1 cellular context compared by ENCODE assay signal in the genomic region with DNA sequence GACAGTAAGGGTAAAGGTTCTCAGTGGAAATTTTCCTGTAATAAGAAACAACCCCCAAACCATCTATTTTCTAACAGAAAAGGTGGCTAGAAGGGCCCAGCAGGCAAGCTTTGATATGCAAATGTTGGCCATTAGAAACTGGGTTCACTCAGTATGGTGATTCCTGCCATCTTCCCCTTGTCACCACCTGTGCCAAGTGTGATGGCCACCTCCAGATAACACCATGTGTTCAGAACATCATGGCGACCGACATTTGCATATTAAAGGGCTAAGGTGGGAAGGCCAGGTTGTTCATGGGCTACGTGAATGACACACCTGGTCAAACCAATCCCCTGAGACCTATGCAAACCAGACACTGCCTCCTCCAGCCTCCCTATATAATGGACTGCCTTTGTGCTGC.
TF ChIP-seq lines count a peak whose summit lies in the region.

No MANE protein-coding gene starts in this region.

TF ChIP-seq in GM23338, 12 proteins besides CTCF, POLR2A, EP300 and RAD21 (continued from another document):
- TF ChIP-seq, protein P1, sequence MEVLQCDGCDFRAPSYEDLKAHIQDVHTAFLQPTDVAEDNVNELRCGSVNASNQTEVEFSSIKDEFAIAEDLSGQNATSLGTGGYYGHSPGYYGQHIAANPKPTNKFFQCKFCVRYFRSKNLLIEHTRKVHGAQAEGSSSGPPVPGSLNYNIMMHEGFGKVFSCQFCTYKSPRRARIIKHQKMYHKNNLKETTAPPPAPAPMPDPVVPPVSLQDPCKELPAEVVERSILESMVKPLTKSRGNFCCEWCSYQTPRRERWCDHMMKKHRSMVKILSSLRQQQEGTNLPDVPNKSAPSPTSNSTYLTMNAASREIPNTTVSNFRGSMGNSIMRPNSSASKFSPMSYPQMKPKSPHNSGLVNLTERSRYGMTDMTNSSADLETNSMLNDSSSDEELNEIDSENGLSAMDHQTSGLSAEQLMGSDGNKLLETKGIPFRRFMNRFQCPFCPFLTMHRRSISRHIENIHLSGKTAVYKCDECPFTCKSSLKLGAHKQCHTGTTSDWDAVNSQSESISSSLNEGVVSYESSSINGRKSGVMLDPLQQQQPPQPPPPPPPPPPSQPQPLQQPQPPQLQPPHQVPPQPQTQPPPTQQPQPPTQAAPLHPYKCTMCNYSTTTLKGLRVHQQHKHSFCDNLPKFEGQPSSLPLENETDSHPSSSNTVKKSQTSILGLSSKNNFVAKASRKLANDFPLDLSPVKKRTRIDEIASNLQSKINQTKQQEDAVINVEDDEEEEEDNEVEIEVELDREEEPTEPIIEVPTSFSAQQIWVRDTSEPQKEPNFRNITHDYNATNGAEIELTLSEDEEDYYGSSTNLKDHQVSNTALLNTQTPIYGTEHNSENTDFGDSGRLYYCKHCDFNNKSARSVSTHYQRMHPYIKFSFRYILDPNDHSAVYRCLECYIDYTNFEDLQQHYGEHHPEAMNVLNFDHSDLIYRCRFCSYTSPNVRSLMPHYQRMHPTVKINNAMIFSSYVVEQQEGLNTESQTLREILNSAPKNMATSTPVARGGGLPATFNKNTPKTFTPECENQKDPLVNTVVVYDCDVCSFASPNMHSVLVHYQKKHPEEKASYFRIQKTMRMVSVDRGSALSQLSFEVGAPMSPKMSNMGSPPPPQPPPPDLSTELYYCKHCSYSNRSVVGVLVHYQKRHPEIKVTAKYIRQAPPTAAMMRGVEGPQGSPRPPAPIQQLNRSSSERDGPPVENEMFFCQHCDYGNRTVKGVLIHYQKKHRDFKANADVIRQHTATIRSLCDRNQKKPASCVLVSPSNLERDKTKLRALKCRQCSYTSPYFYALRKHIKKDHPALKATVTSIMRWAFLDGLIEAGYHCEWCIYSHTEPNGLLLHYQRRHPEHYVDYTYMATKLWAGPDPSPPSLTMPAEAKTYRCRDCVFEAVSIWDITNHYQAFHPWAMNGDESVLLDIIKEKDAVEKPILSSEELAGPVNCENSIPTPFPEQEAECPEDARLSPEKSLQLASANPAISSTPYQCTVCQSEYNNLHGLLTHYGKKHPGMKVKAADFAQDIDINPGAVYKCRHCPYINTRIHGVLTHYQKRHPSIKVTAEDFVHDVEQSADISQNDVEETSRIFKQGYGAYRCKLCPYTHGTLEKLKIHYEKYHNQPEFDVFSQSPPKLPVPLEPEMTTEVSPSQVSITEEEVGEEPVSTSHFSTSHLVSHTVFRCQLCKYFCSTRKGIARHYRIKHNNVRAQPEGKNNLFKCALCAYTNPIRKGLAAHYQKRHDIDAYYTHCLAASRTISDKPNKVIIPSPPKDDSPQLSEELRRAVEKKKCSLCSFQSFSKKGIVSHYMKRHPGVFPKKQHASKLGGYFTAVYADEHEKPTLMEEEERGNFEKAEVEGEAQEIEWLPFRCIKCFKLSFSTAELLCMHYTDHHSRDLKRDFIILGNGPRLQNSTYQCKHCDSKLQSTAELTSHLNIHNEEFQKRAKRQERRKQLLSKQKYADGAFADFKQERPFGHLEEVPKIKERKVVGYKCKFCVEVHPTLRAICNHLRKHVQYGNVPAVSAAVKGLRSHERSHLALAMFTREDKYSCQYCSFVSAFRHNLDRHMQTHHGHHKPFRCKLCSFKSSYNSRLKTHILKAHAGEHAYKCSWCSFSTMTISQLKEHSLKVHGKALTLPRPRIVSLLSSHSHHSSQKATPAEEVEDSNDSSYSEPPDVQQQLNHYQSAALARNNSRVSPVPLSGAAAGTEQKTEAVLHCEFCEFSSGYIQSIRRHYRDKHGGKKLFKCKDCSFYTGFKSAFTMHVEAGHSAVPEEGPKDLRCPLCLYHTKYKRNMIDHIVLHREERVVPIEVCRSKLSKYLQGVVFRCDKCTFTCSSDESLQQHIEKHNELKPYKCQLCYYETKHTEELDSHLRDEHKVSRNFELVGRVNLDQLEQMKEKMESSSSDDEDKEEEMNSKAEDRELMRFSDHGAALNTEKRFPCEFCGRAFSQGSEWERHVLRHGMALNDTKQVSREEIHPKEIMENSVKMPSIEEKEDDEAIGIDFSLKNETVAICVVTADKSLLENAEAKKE (CRISPR knock-in tag; IDR thresholded peaks at IDR 0.05), result no peak
